1 cellular context compared by ENCODE assay signal in genomic region chr3:149129326-149130123, GRCh38.
TF ChIP-seq lines count a peak whose summit lies in the region.

Gene HPS3, plus strand, starts transcription at chr3:149129638. Its CDS starts 86 bp downstream, at chr3:149129724.

TF ChIP-seq in SK-N-SH, 30 proteins besides CTCF, POLR2A, EP300 and RAD21 (continued from another document):
- TF ChIP-seq, protein P1, sequence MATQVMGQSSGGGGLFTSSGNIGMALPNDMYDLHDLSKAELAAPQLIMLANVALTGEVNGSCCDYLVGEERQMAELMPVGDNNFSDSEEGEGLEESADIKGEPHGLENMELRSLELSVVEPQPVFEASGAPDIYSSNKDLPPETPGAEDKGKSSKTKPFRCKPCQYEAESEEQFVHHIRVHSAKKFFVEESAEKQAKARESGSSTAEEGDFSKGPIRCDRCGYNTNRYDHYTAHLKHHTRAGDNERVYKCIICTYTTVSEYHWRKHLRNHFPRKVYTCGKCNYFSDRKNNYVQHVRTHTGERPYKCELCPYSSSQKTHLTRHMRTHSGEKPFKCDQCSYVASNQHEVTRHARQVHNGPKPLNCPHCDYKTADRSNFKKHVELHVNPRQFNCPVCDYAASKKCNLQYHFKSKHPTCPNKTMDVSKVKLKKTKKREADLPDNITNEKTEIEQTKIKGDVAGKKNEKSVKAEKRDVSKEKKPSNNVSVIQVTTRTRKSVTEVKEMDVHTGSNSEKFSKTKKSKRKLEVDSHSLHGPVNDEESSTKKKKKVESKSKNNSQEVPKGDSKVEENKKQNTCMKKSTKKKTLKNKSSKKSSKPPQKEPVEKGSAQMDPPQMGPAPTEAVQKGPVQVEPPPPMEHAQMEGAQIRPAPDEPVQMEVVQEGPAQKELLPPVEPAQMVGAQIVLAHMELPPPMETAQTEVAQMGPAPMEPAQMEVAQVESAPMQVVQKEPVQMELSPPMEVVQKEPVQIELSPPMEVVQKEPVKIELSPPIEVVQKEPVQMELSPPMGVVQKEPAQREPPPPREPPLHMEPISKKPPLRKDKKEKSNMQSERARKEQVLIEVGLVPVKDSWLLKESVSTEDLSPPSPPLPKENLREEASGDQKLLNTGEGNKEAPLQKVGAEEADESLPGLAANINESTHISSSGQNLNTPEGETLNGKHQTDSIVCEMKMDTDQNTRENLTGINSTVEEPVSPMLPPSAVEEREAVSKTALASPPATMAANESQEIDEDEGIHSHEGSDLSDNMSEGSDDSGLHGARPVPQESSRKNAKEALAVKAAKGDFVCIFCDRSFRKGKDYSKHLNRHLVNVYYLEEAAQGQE (IDR thresholded peaks at IDR 0.05; ENCODE audit: low read depth, low read length), result no peak
- peak; percentile 85 for TF ChIP-seq ELF1 (IDR thresholded peaks at IDR 0.05)
- TF ChIP-seq, protein P2, sequence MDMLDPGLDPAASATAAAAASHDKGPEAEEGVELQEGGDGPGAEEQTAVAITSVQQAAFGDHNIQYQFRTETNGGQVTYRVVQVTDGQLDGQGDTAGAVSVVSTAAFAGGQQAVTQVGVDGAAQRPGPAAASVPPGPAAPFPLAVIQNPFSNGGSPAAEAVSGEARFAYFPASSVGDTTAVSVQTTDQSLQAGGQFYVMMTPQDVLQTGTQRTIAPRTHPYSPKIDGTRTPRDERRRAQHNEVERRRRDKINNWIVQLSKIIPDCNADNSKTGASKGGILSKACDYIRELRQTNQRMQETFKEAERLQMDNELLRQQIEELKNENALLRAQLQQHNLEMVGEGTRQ (IDR thresholded peaks at IDR 0.05; ENCODE audit: borderline replicate concordance, low read depth, low read length), result peak; percentile 67; the same call in 1 of the 2 replicates
- no peak; the same call in 1 of the 2 replicates for TF ChIP-seq YY1 (IDR thresholded peaks at IDR 0.05; ENCODE audit: low read depth)
- TF ChIP-seq SMC3 (IDR thresholded peaks at IDR 0.05; ENCODE audit: low read depth, low read length), result no peak
- TF ChIP-seq CHD2 (IDR thresholded peaks at IDR 0.05; ENCODE audit: low read length, partially characterized antibody), result peak; percentile 52
- TF ChIP-seq POLR2AphosphoS5 (IDR thresholded peaks at IDR 0.05; ENCODE audit: low read depth, low read length), result peak; percentile 80
- TF ChIP-seq FOXM1 (IDR thresholded peaks at IDR 0.05; ENCODE audit: low read depth), result peak; percentile 19; the same call in 1 of the 2 replicates
- TF ChIP-seq TEAD4 (IDR thresholded peaks at IDR 0.05; ENCODE audit: borderline replicate concordance, insufficient read depth), result no peak
- TF ChIP-seq NFIC (IDR thresholded peaks at IDR 0.05; ENCODE audit: borderline replicate concordance), result peak; percentile 36; the same call in 1 of the 2 replicates
